8 cellular contexts compared by ENCODE assay signal in the genomic region with DNA sequence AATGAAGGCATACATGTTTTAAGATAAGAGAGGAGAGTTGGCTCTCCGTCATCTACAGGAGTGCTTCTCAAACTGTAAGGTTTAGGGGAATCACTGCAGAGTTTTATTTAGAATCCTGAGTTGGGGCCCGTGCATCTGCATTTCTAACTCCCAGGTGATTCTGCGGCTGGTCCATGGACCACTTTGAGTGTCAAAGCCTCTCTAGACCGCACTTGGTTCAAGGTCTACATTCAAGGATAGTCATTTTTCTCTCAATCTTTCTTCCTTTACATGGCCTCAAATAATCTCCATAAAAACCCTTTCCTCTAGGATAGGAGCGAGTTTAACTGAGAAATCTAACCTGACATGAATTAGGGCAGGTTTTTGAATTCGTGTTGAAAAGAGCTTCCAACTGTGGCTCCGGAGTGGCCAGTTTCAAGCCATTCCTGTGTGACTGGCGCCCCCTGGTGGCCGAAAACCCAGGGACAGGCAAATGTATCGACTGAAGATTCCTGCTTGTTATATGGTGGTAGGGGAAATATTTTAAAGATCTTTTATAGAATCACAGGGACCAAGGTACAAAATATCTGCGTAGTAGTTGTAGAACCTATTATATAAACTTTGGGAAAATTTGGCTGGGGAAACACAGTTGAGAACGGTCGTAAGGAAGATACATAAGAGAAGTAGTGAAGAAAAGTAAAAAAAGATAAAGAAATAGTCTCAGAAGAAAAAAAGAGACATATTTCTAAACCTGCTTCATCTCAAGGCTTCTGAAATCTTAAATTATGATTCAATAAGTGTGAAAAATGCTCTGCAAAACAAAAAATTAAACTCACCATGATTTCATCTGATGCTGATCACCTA. TPM values are rescaled to one million over a fixed set of nuclear protein-coding genes. Genes with fewer than 3 reads are reported as not detected.
DNase-seq lines count a peak whose midpoint lies in the region; ATAC-seq, FAIRE-seq and TF ChIP-seq lines count a peak whose summit lies in the region.

No MANE protein-coding gene starts in this region.

- H3K4me3 ChIP-seq in fibroblast of mammary gland (ENCODE audit: control insufficient read depth, low read depth, low read length) (no peak overlapping the region), neural cell (ENCODE audit: low read length) (no peak overlapping the region)

- H3K27me3 ChIP-seq in neural cell (ENCODE audit: insufficient read depth, low read depth, low read length), result no peaks in the 10 kb centered on the region

- no peaks in the 10 kb centered on the region for H3K79me2 ChIP-seq in neural cell (replicated peaks; ENCODE audit: insufficient read depth, low read length)

- H3K9me3 ChIP-seq in neural cell (ENCODE audit: low read length), result no peaks in the 10 kb centered on the region

- H3K36me3 Mint-ChIP-seq in activated T-cell treated with anti-CD3 and anti-CD28 coated beads, Interleukin-2, amount 50 U/mL, for 72 hours (ENCODE audit: insufficient read depth in 2 of 2), result no peaks in the 10 kb centered on the region

- no peak overlapping the region for H3K9ac ChIP-seq in neural cell (ENCODE audit: low read length)

- peak overlapping the region; percentile 83 for H3K27ac Mint-ChIP-seq in activated T-cell treated with anti-CD3 and anti-CD28 coated beads, Interleukin-2, amount 50 U/mL, for 72 hours
- peak overlapping the region in 1 of 2 donors; percentile 63 for H3K27ac Mint-ChIP-seq in stimulated activated naive CD8-positive, alpha-beta T cell treated with anti-CD3 and anti-CD28 coated beads, Interleukin-15, amount 100 ng/mL, for 72 hours

- peak; percentile 49 for FAIRE-seq in RCC 7860 (lab: Jason Lieb, UNC)

- H3K9me3 Mint-ChIP-seq in activated T-cell treated with anti-CD3 and anti-CD28 coated beads, Interleukin-2, amount 50 U/mL, for 72 hours, result no peaks in the 10 kb centered on the region
- H3K9me3 Mint-ChIP-seq in stimulated activated naive CD8-positive, alpha-beta T cell treated with anti-CD3 and anti-CD28 coated beads, Interleukin-15, amount 100 ng/mL, for 72 hours, result no peaks in the 10 kb centered on the region

- peak; percentile 97 for TF ChIP-seq RAD21 in neural cell (conservative IDR thresholded peaks at IDR 0.05)

- no peaks in the 10 kb centered on the region for H4K20me1 ChIP-seq in neural cell (ENCODE audit: insufficient read depth)

- peak; percentile 95 for TF ChIP-seq CTCF in fibroblast of mammary gland (conservative IDR thresholded peaks at IDR 0.05; ENCODE audit: control insufficient read depth, insufficient read depth, low read depth, low read length)
- TF ChIP-seq CTCF in neural cell (IDR thresholded peaks at IDR 0.05; ENCODE audit: poor library complexity, severe bottlenecking), result peak; percentile 92

- peaks cover 12% of the 10 kb centered on the region for H3K4me1 Mint-ChIP-seq in activated T-cell treated with anti-CD3 and anti-CD28 coated beads, Interleukin-2, amount 50 U/mL, for 72 hours (ENCODE audit: low read depth)
- peaks cover 6% of the 10 kb centered on the region for H3K4me1 Mint-ChIP-seq in stimulated activated naive CD8-positive, alpha-beta T cell treated with anti-CD3 and anti-CD28 coated beads, Interleukin-15, amount 100 ng/mL, for 72 hours

- no peak for TF ChIP-seq EP300 in neural cell (conservative IDR thresholded peaks at IDR 0.05; ENCODE audit: poor library complexity, severe bottlenecking)

- peak; percentile 63 for ATAC-seq in GM21576 (IDR thresholded peaks at IDR 0.05; ENCODE audit: unreplicated experiment)
- peak; percentile 80 to 88 for ATAC-seq in activated T-cell treated with anti-CD3 and anti-CD28 coated beads, Interleukin-2, amount 50 U/mL, for 72 hours (replicated peaks in 1 of 2)
- ATAC-seq in stimulated activated naive CD8-positive, alpha-beta T cell treated with anti-CD3 and anti-CD28 coated beads, Interleukin-15, amount 100 ng/mL, for 72 hours, result peak; percentile 81

- no peak overlapping the region for H3K27ac ChIP-seq in neural cell (ENCODE audit: low read length)

- H3K9me2 ChIP-seq in neural cell (ENCODE audit: insufficient read depth, low read length), result no peaks in the 10 kb centered on the region

- H3K4me2 ChIP-seq in neural cell (ENCODE audit: low read length), result no peak overlapping the region

- no peaks in the 10 kb centered on the region for H3K36me3 ChIP-seq in neural cell (ENCODE audit: insufficient read depth, low read length)

- DNase-seq in DMS114 treated with DMSO at 0.1 percent for 48 hours (lab: John Stamatoyannopoulos, UW; ENCODE audit: unreplicated experiment), result peak; percentile 48
- peak; percentile 74 for DNase-seq in KG1 (lab: John Stamatoyannopoulos, UW)
- DNase-seq in RCC 7860 (ENCODE audit: low spot score), result peak; percentile 37
- peak; percentile 88 to 95 for DNase-seq in activated T-cell treated with anti-CD3 and anti-CD28 coated beads, Interleukin-2, amount 50 U/mL, for 72 hours
- peak; percentile 76 for DNase-seq in fibroblast of mammary gland (ENCODE audit: low read depth)
- DNase-seq in stimulated activated naive CD8-positive, alpha-beta T cell treated with anti-CD3 and anti-CD28 coated beads, Interleukin-15, amount 100 ng/mL, for 72 hours, result peak; percentile 83

- H3K4me3 Mint-ChIP-seq in activated T-cell treated with anti-CD3 and anti-CD28 coated beads, Interleukin-2, amount 50 U/mL, for 72 hours, result peak overlapping the region in 1 of 2 donors; percentile 32
- no peak overlapping the region for H3K4me3 Mint-ChIP-seq in stimulated activated naive CD8-positive, alpha-beta T cell treated with anti-CD3 and anti-CD28 coated beads, Interleukin-15, amount 100 ng/mL, for 72 hours

- no peaks in the 10 kb centered on the region for H3K27me3 Mint-ChIP-seq in activated T-cell treated with anti-CD3 and anti-CD28 coated beads, Interleukin-2, amount 50 U/mL, for 72 hours (ENCODE audit: low read depth)
- H3K27me3 Mint-ChIP-seq in stimulated activated naive CD8-positive, alpha-beta T cell treated with anti-CD3 and anti-CD28 coated beads, Interleukin-15, amount 100 ng/mL, for 72 hours, result no peaks in the 10 kb centered on the region

- no peaks in the 10 kb centered on the region for H3F3A ChIP-seq in neural cell (ENCODE audit: insufficient read depth, low read length, poor library complexity, severe bottlenecking)

- no peak overlapping the region for H2AFZ ChIP-seq in neural cell (ENCODE audit: low read depth, low read length)

TF ChIP-seq in neural cell, 6 proteins besides CTCF, POLR2A, EP300 and RAD21:
- TF ChIP-seq TAF1 (IDR thresholded peaks at IDR 0.05; ENCODE audit: low read depth) (no peak), MXI1 (conservative IDR thresholded peaks at IDR 0.05; ENCODE audit: poor library complexity, severe bottlenecking) (no peak), POLR2AphosphoS5 (IDR thresholded peaks at IDR 0.05) (no peak), EZH2 (IDR thresholded peaks at IDR 0.05; ENCODE audit: borderline replicate concordance, insufficient read depth, low read length, poor library complexity, severe bottlenecking) (no peak), SMC3 (conservative IDR thresholded peaks at IDR 0.05; ENCODE audit: poor library complexity) (peak; percentile 98)

RNA-seq across cellular contexts. Expression of gene GABRR3, which starts 11.9 kb away (rescaled TPM):
- not detected for total RNA-seq in activated T-cell treated with anti-CD3 and anti-CD28 coated beads, Interleukin-2, amount 50 U/mL, for 72 hours
- not detected in 2 replicates for polyA plus RNA-seq in neural cell
- not detected in 2 replicates for polyA minus RNA-seq in neural cell

RNA-seq across cellular contexts. Expression of gene RIOX2, which starts 51.0 kb away (rescaled TPM):
- total RNA-seq in activated T-cell treated with anti-CD3 and anti-CD28 coated beads, Interleukin-2, amount 50 U/mL, for 72 hours, result 10 to 100 TPM; 32.8 to 37.8 TPM
- polyA plus RNA-seq in neural cell, result 0.32 and 0.48 TPM in 2 replicates
- 1.2 and 1.3 TPM in 2 replicates for polyA minus RNA-seq in neural cell

Comparison
In these comparisons a context has a peak if more than half of its experiments do, and no peak if none do; other contexts are left out.
1. DNase-seq: peak in every context shown above with its lines; median percentile 92 in activated T-cell treated with anti-CD3 and anti-CD28 coated beads, Interleukin-2, amount 50 U/mL, for 72 hours; 83 in stimulated activated naive CD8-positive, alpha-beta T cell treated with anti-CD3 and anti-CD28 coated beads, Interleukin-15, amount 100 ng/mL, for 72 hours; 76 in fibroblast of mammary gland; 74 in KG1; 48 in DMS114 treated with DMSO at 0.1 percent for 48 hours; 37 in RCC 7860.